In the genomic region with DNA sequence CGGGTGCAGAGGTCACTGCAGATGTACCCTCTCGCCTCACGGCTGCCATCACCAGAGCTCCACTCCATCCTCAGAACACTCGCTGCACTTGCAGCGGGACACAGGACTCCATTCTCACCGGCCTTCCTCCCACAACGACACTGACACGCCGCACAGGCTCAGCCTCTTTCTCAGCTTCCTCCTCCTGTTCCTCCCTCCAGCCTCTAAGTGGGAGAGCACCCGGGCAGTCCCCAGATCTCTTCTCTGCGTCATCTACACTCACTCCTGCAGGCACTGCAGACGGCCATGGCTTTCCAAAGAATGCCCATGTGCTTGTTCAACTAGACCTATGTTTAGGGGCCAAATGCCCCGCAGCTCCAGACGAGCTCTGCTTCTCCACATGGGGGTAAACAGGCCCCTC, we compare ENCODE assay signal across 6 cellular contexts. TPM values are rescaled to one million over a fixed set of nuclear protein-coding genes. Genes with fewer than 3 reads are reported as not detected.
DNase-seq lines count a peak whose midpoint lies in the region; ATAC-seq and TF ChIP-seq lines count a peak whose summit lies in the region.
"Had no signal": no experiment of that assay in that cellular context is flagged by ENCODE, and none has a peak within 500 bp of the region (broad histone marks: within the 10 kb centered on the region; RNA-seq: fewer than 3 reads in every experiment).

No MANE protein-coding gene starts in this region.

- TF ChIP-seq CTCF in chondrocyte (IDR thresholded peaks at IDR 0.05): no peak

- no peaks in the 10 kb centered on the region for H3K27me3 Mint-ChIP-seq in chondrocyte (ENCODE audit: low read depth)
- H3K27me3 Mint-ChIP-seq: activated naive CD4-positive, alpha-beta T cell treated with anti-CD3 and anti-CD28 coated beads, Interleukin-2, amount 50 U/mL, for 24 hours had no signal

- H3K4me3 ChIP-seq in GM23248: no peak overlapping the region

- H3K9me2 ChIP-seq in GM23248 (ENCODE audit: insufficient read depth): no peaks in the 10 kb centered on the region

- peaks cover 5% of the 10 kb centered on the region; the same call in 1 of the 2 replicates for H3K36me3 ChIP-seq in GM23248 (ENCODE audit: low read depth)

- no peak for ATAC-seq in HG03521 (IDR thresholded peaks at IDR 0.05; ENCODE audit: unreplicated experiment)

- no peak overlapping the region for H2AFZ ChIP-seq in GM23248

- H3K9me3 ChIP-seq in GM23248 (ENCODE audit: low read depth): no peaks in the 10 kb centered on the region

- H3F3A ChIP-seq in GM23248 (ENCODE audit: insufficient read depth): peaks cover 10% of the 10 kb centered on the region; the same call in 1 of the 2 replicates

- peaks cover 53% of the 10 kb centered on the region for H3K79me2 ChIP-seq in GM23248 (ENCODE audit: insufficient read depth)

- peak overlapping the region; percentile 13 for H3K4me3 Mint-ChIP-seq in chondrocyte (ENCODE audit: unreplicated experiment)
- H3K4me3 Mint-ChIP-seq: activated naive CD4-positive, alpha-beta T cell treated with anti-CD3 and anti-CD28 coated beads, Interleukin-2, amount 50 U/mL, for 24 hours had no signal

- peaks cover 10% of the 10 kb centered on the region for H3K4me1 ChIP-seq in GM23248 (ENCODE audit: insufficient read depth)

- H3K36me3 Mint-ChIP-seq in chondrocyte (ENCODE audit: low read depth): peaks cover 17% of the 10 kb centered on the region

- no peak overlapping the region for H3K4me2 ChIP-seq in GM23248 (ENCODE audit: unreplicated experiment)

- DNase-seq in GM23248 (no peak), chondrocyte (ENCODE audit: low spot score) (no peak)
- no peak for DNase-seq in activated effector memory CD4-positive, alpha-beta T cell treated with Interleukin-2 at 50 U/mL for 16 hours
- DNase-seq: NCI-H510A had no signal

- no peaks in the 10 kb centered on the region; the same call in 1 of the 2 replicates for H4K20me1 ChIP-seq in GM23248 (ENCODE audit: insufficient read depth)

- H3K27ac ChIP-seq in GM23248: peak overlapping the region; percentile 48

- H3K9me3 Mint-ChIP-seq in chondrocyte (ENCODE audit: low read depth): no peaks in the 10 kb centered on the region
- H3K9me3 Mint-ChIP-seq: activated naive CD4-positive, alpha-beta T cell treated with anti-CD3 and anti-CD28 coated beads, Interleukin-2, amount 50 U/mL, for 24 hours had no signal

- WGBS in GM23248 (ENCODE audit: low coverage in 1 of 2, low lambda C conversion rate in 2 of 2, missing lambda C conversion rate in 2 of 2), 2 experiments: 86 to 87% methylated on average over 12 to 14 of the region's 14 CpGs

- H3K4me1 Mint-ChIP-seq in chondrocyte (ENCODE audit: low read depth): peaks cover 34% of the 10 kb centered on the region

- peak overlapping the region; percentile 32; the same call in 1 of the 2 replicates for H3K9ac ChIP-seq in GM23248

- H3K27ac Mint-ChIP-seq in chondrocyte (ENCODE audit: unreplicated experiment): peak overlapping the region; percentile 74

- in situ Hi-C loops in GM23248 (cut with MboI): no loop called here

- H3K27me3 ChIP-seq in GM23248 (replicated peaks; ENCODE audit: insufficient read depth): no peaks in the 10 kb centered on the region

RNA-seq across cellular contexts. Expression of a gene that starts 14.3 kb away (rescaled TPM):
- total RNA-seq in GM23248 (2014; rRNA removed; shearing (Covaris generic)): 32.1 and 41.5 TPM in 2 replicates
- 12.4 and 15.0 TPM in 2 replicates for polyA plus RNA-seq in GM23248 (2016; fragmentation: Nextera tagmentation; extraction: Ambion mirVana)
- total RNA-seq in chondrocyte: 25.2 to 27.7 TPM (median 26.6 TPM) in 3 replicates

RNA-seq across cellular contexts. Expression of a gene that starts 14.7 kb away (rescaled TPM):
- total RNA-seq in GM23248 (2014; rRNA removed; shearing (Covaris generic)): 75.7 and 114 TPM in 2 replicates
- 44.4 and 45.9 TPM in 2 replicates for polyA plus RNA-seq in GM23248 (2016; fragmentation: Nextera tagmentation; extraction: Ambion mirVana)
- total RNA-seq in chondrocyte: 69.8 to 77.3 TPM (median 76.7 TPM) in 3 replicates

RNA-seq across cellular contexts. Expression of a gene that starts 14.7 kb away (rescaled TPM):
- 11.9 and 16.4 TPM in 2 replicates for total RNA-seq in GM23248 (2014; rRNA removed; shearing (Covaris generic))
- 12.3 and 14.2 TPM in 2 replicates for polyA plus RNA-seq in GM23248 (2016; fragmentation: Nextera tagmentation; extraction: Ambion mirVana)
- total RNA-seq in chondrocyte: 21.9 to 31.9 TPM (median 23.3 TPM) in 3 replicates

RNA-seq across cellular contexts. Expression of a gene that starts 56.8 kb away (rescaled TPM):
- total RNA-seq in GM23248 (2014; rRNA removed; shearing (Covaris generic)): 426 and 456 TPM in 2 replicates
- 367 and 393 TPM in 2 replicates for polyA plus RNA-seq in GM23248 (2016; fragmentation: Nextera tagmentation; extraction: Ambion mirVana)
- 77.3 to 310 TPM (median 304 TPM) in 3 replicates for total RNA-seq in chondrocyte
